19 cellular contexts compared by ENCODE assay signal in the genomic region with DNA sequence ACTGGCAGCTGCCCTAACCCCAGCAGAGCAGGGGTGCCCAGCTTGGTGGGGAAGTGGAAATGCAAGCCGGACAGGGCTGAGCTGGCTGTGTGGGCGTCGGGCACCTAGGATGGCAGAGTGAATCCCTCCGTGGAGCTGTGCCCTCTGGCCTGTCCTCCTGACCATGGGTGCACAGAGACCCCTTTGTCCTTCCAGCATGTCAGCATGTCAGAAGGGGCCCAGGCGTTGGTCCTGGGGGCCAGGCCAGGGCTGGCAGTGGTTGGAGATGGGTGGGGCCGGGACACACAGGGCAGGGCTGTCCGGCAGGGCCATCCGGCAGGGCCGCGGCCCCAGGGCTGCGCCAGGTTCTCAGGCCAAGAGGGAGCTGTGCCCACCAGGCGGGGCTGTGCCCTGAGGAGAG. TPM values are rescaled to one million over a fixed set of nuclear protein-coding genes. Genes with fewer than 3 reads are reported as not detected.
DNase-seq lines count a peak whose midpoint lies in the region; ATAC-seq and TF ChIP-seq lines count a peak whose summit lies in the region.
"Had no signal": no experiment of that assay in that cellular context is flagged by ENCODE, and none has a peak within 500 bp of the region (broad histone marks: within the 10 kb centered on the region; RNA-seq: fewer than 3 reads in every experiment).

No MANE protein-coding gene starts in this region.

- CTCF ChIA-PET in mammary epithelial cell (lab: Charles Lee; ENCODE audit: low non-redundant PET) = no interaction called here

- DNase-seq in breast epithelium (ENCODE audit: low spot score in 2 of 2) = no peak
- no peak for DNase-seq in mammary epithelial cell
- DNase-seq in Right ventricle myocardium superior = peak; percentile 47
- no peak for DNase-seq in neuronal stem cell (ENCODE audit: low spot score)
- DNase-seq in upper lobe of right lung = no peak
- no peak for DNase-seq in cortex of kidney (lab: John Stamatoyannopoulos, UW)
- DNase-seq in lower leg skin (ENCODE audit: low spot score in 2 of 2) = no peak
- DNase-seq in DMS114 treated with DMSO at 0.1 percent for 48 hours (lab: John Stamatoyannopoulos, UW; ENCODE audit: unreplicated experiment) = no peak
- DNase-seq: activated CD4-positive, alpha-beta T cell treated with anti-CD3 and anti-CD28 coated beads, Interleukin-2, amount 10 ng/mL, durations not matched to agents 24 days and 14 days; DMS79; NCI-H1417; NCI-H2171; small intestine; stimulated activated CD4-positive, alpha-beta T cell treated with anti-CD3 and anti-CD28 coated beads, Interleukin-4, amount 100 ng/mL, for 4 hours; stimulated activated CD8-positive, alpha-beta memory T cell treated with anti-CD3 and anti-CD28 coated beads, Interleukin-4, amount 100 ng/mL, for 48 hours; thyroid gland had no signal

- in situ Hi-C loops in mammary epithelial cell (cut with MboI; ENCODE audit: low sequenced_read_pairs in 2 of 2) = no loop called here

- H3K4ac ChIP-seq in neuronal stem cell (ENCODE audit: low read length) = no peak overlapping the region

- H3K9ac ChIP-seq in mammary epithelial cell (ENCODE audit: insufficient read depth, low read length) (no peak overlapping the region), neuronal stem cell (ENCODE audit: low read depth, low read length, poor library complexity) (no peak overlapping the region)
- H3K9ac ChIP-seq: KMS-11 had no signal

- H4K91ac ChIP-seq in neuronal stem cell (ENCODE audit: low read depth, low read length, poor library complexity) = no peak overlapping the region

- H3K14ac ChIP-seq in neuronal stem cell (ENCODE audit: low read length) = no peak overlapping the region

- peaks cover 5% of the 10 kb centered on the region for H3K79me1 ChIP-seq in neuronal stem cell (ENCODE audit: low read depth, low read length)

- TF ChIP-seq POLR2A in breast epithelium (IDR thresholded peaks at IDR 0.05) = no peak
- no peak for TF ChIP-seq POLR2A in lower leg skin (IDR thresholded peaks at IDR 0.05)

- BruUV-seq in mammary epithelial cell (replicated peaks; lab: Mats Ljungman, UMichigan) = no TSS peak

- H2BK12ac ChIP-seq in neuronal stem cell (ENCODE audit: low read length) = peak overlapping the region; percentile 41

- H3K36me3 ChIP-seq in breast epithelium (no peaks in the 10 kb centered on the region), mammary epithelial cell (ENCODE audit: insufficient read depth, low read length) (no peaks in the 10 kb centered on the region), neuronal stem cell (replicated peaks in 1 of 2; ENCODE audit: control insufficient read depth in 2 of 2, insufficient read depth in 2 of 2, low read length in 2 of 2) (peaks cover 3 to 43% of the 10 kb centered on the region in 2 donors), upper lobe of right lung (peaks cover 22% of the 10 kb centered on the region)

- intact Hi-C loops in breast epithelium (cut with DNase I; ENCODE audit: low total_unique reads) = no loop called here
- intact Hi-C loops in mammary epithelial cell (cut with micrococcal nuclease) = no loop called here
- intact Hi-C loops in Right ventricle myocardium superior (cut with DNase I) = no loop called here
- intact Hi-C loops in upper lobe of right lung (cut with DNase I) = no loop called here
- intact Hi-C loops in lower leg skin (cut with DNase I; ENCODE audit: low total_unique reads) = no loop called here

- no peak overlapping the region for H3K4me3 ChIP-seq in breast epithelium
- H3K4me3 ChIP-seq in mammary epithelial cell (replicated peaks in 1 of 3; ENCODE audit: insufficient read depth in 1 of 3, low read depth in 2 of 3, low read length in 3 of 3) = no peak overlapping the region
- H3K4me3 ChIP-seq in neuronal stem cell (ENCODE audit: low read length in 2 of 2) = no peak overlapping the region
- no peak overlapping the region for H3K4me3 ChIP-seq in upper lobe of right lung
- no peak overlapping the region for H3K4me3 ChIP-seq in lower leg skin (ENCODE audit: low read depth, poor library complexity, severe bottlenecking)
- H3K4me3 ChIP-seq: heart left ventricle, thyroid gland had no signal

- H2BK15ac ChIP-seq in neuronal stem cell (ENCODE audit: low read length) = no peak overlapping the region

- no peak overlapping the region for H2AFZ ChIP-seq in mammary epithelial cell (ENCODE audit: low read depth, low read length)
- H2AFZ ChIP-seq in neuronal stem cell (ENCODE audit: low read length) = no peak overlapping the region

- no peak overlapping the region for H3K18ac ChIP-seq in neuronal stem cell (ENCODE audit: low read length)

- H2AK5ac ChIP-seq in neuronal stem cell (ENCODE audit: low read depth, low read length) = no peak overlapping the region

- H3K9me3 ChIP-seq in breast epithelium (no peaks in the 10 kb centered on the region), mammary epithelial cell (replicated peaks; ENCODE audit: insufficient read depth, low read length) (no peaks in the 10 kb centered on the region), neuronal stem cell (replicated peaks in 1 of 2; ENCODE audit: control insufficient read depth in 2 of 2, insufficient read depth in 1 of 2, low read depth in 1 of 2, low read length in 2 of 2) (no peaks in the 10 kb centered on the region), upper lobe of right lung (no peaks in the 10 kb centered on the region)
- H3K9me3 ChIP-seq: heart left ventricle, thyroid gland had no signal

- H3K4me2 ChIP-seq in mammary epithelial cell (ENCODE audit: insufficient read depth, low read depth, low read length) (no peak overlapping the region), neuronal stem cell (ENCODE audit: insufficient read depth, low read length, poor library complexity, severe bottlenecking) (no peak overlapping the region)
- H3K4me2 ChIP-seq: KMS-11 had no signal

- no peak for TF ChIP-seq CTCF in breast epithelium (IDR thresholded peaks at IDR 0.05)
- TF ChIP-seq CTCF in mammary epithelial cell (conservative IDR thresholded peaks at IDR 0.05 in 1 of 2, IDR thresholded peaks at IDR 0.05 in 1 of 2; ENCODE audit: extremely low read depth in 1 of 2, insufficient read depth in 1 of 2, low read depth in 1 of 2, low read length in 2 of 2) = no peak
- TF ChIP-seq CTCF in upper lobe of right lung (IDR thresholded peaks at IDR 0.05) = no peak
- TF ChIP-seq CTCF in lower leg skin (IDR thresholded peaks at IDR 0.05) = no peak

- H3K27me3 ChIP-seq in breast epithelium (no peaks in the 10 kb centered on the region), mammary epithelial cell (ENCODE audit: insufficient read depth, low read length) (no peaks in the 10 kb centered on the region), neuronal stem cell (ENCODE audit: control insufficient read depth in 3 of 3, insufficient read depth in 3 of 3, low read depth in 1 of 3, low read length in 3 of 3) (no peaks in the 10 kb centered on the region), upper lobe of right lung (no peaks in the 10 kb centered on the region)
- H3K27me3 ChIP-seq: heart left ventricle, thyroid gland had no signal

- H4K20me1 ChIP-seq in mammary epithelial cell (ENCODE audit: insufficient read depth, low read length) = no peaks in the 10 kb centered on the region

- H3K79me2 ChIP-seq in mammary epithelial cell (ENCODE audit: insufficient read depth, low read length) = no peaks in the 10 kb centered on the region

- no peak overlapping the region for H4K8ac ChIP-seq in neuronal stem cell (ENCODE audit: low read depth, low read length)

- ATAC-seq in Right ventricle myocardium superior (ENCODE audit: poor library complexity) (peak; percentile 5), upper lobe of right lung (peak; percentile 37)

- no peak overlapping the region for H3K23ac ChIP-seq in neuronal stem cell (ENCODE audit: low read depth, low read length, poor library complexity)

- H3K4me1 ChIP-seq in breast epithelium = no peaks in the 10 kb centered on the region
- no peaks in the 10 kb centered on the region for H3K4me1 ChIP-seq in mammary epithelial cell (ENCODE audit: insufficient read depth, low read length)
- no peaks in the 10 kb centered on the region for H3K4me1 ChIP-seq in neuronal stem cell (ENCODE audit: control insufficient read depth in 2 of 2, insufficient read depth in 1 of 2, low read depth in 1 of 2, low read length in 2 of 2)
- peaks cover 19% of the 10 kb centered on the region for H3K4me1 ChIP-seq in upper lobe of right lung
- H3K4me1 ChIP-seq: thyroid gland had no signal

- no peak overlapping the region for H2BK120ac ChIP-seq in neuronal stem cell (ENCODE audit: low read depth, low read length)

- H3K27ac ChIP-seq in breast epithelium = peak overlapping the region; percentile 36 to 78
- no peak overlapping the region for H3K27ac ChIP-seq in mammary epithelial cell (ENCODE audit: insufficient read depth, low read depth, low read length)
- no peak overlapping the region for H3K27ac ChIP-seq in neuronal stem cell (replicated peaks; ENCODE audit: low read length)
- peak overlapping the region; percentile 42 for H3K27ac ChIP-seq in upper lobe of right lung
- H3K27ac ChIP-seq: 22Rv1, KMS-11, thyroid gland had no signal

- 43% methylated on average over 8 of the region's 12 CpGs for WGBS in mammary epithelial cell (ENCODE audit: low coverage, missing lambda C conversion rate)
- WGBS in neuronal stem cell (ENCODE audit: extremely low coverage in 2 of 2, insufficient read length in 2 of 2, insufficient replicate concordance in 1 of 2), 2 donors = no CpG with 5 or more reads among the region's 12 CpGs
- 50 to 54% methylated on average over 7 to 11 of the region's 12 CpGs for WGBS in lower leg skin, 2 donors

- peak overlapping the region; percentile 66 for H2BK5ac ChIP-seq in neuronal stem cell (ENCODE audit: low read length)

- dilution Hi-C loops in mammary epithelial cell (cut with HindIII; ENCODE audit: low sequenced_read_pairs) = no loop called here

RNA-seq across cellular contexts. Expression of a gene that starts 8.8 kb away (rescaled TPM):
- total RNA-seq in breast epithelium (under 1 TPM; 0.33 to 0.64 (median 0.59) TPM), mammary epithelial cell (1 to 10 TPM in 1 of 2 donors, under 1 TPM in 1; 0.17 to 2.3 TPM), Right ventricle myocardium superior (1.9 TPM), upper lobe of right lung (3.2 TPM), lower leg skin (under 1 TPM in 2 of 4 donors, not detected in 2; 0.17 to 0.34 TPM)
- polyA plus RNA-seq in mammary epithelial cell = 0.02 TPM
- polyA minus RNA-seq in mammary epithelial cell = not detected
- 0.21 TPM for polyA plus RNA-seq in neuronal stem cell (2013, experiment 1 of 2)
- 0.21 TPM for polyA plus RNA-seq in neuronal stem cell (2013, experiment 2 of 2)

RNA-seq across cellular contexts. Expression of a gene that starts 30.1 kb away (rescaled TPM):
- total RNA-seq in breast epithelium (10 to 100 TPM; 50.7 to 70.1 (median 68.8) TPM), mammary epithelial cell (100 to 1,000 TPM in 1 of 2 donors, 10 to 100 TPM in 1; 52.3 to 120 TPM), Right ventricle myocardium superior (191 TPM), upper lobe of right lung (74.8 TPM), lower leg skin (10 to 100 TPM; 39.3 to 56.7 (median 46.4) TPM)
- 50.7 TPM for polyA plus RNA-seq in mammary epithelial cell
- polyA minus RNA-seq in mammary epithelial cell = 54.0 TPM
- 199 TPM for polyA plus RNA-seq in neuronal stem cell (2013, experiment 1 of 2)
- polyA plus RNA-seq in neuronal stem cell (2013, experiment 2 of 2) = 194 TPM

Comparison
In these comparisons a context has a peak if more than half of its experiments do, and no peak if none do; other contexts are left out.
1. H3K27ac ChIP-seq: peak in breast epithelium (2 of 2) and upper lobe of right lung (single experiment); none in mammary epithelial cell (single experiment) and neuronal stem cell (single experiment).